ENCODE assay signal across 15 cellular contexts in the genomic region with DNA sequence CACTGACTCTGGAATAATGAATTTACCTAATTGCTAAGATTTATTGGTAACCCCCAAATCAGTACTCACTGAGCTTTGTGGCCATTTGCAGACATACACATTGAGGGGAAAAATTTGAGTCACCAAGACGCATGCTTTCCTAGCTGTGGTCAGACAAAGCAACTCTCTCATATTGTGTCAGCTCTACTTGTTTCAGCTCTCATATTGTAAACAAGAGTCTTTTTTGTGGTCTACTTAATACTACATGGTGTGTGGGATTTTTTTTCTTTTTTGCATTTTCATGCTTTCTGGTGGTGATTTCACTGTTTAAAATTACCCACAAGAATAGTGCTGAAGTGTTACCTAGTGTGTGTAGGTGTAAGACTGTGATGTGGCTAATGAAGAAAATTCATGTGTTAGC.
A peak's percentile ranks its signal among the peaks of the same experiment; 100 is the strongest.
DNase-seq lines count a peak whose midpoint lies in the region; ATAC-seq and TF ChIP-seq lines count a peak whose summit lies in the region.
"Had no signal": no experiment of that assay in that cellular context is flagged by ENCODE, and none has a peak within 500 bp of the region (broad histone marks: within the 10 kb centered on the region; RNA-seq: fewer than 3 reads in every experiment).

No MANE protein-coding gene starts in this region.

- no peak for TF ChIP-seq POLR2A in GM18505 (IDR thresholded peaks at IDR 0.05; ENCODE audit: borderline replicate concordance, extremely low read depth, insufficient read depth, insufficient read length)

- DNase-seq in T-helper 17 cell, result no peak
- DNase-seq in activated naive CD4-positive, alpha-beta T cell (lab: John Stamatoyannopoulos, UW), result no peak
- no peak for DNase-seq in NCI-H1092 (lab: John Stamatoyannopoulos, UW)
- DNase-seq in left lobe of liver (ENCODE audit: low spot score), result no peak
- DNase-seq: activated CD8-positive, alpha-beta T cell treated with anti-CD3 and anti-CD28 coated beads, Interleukin-2, amount 10 ng/mL, durations not matched to agents 7 days and 5 days; DND-41; effector memory CD4-positive, alpha-beta T cell; glutamatergic neuron; lower lobe of right lung; NCI-H2029; stimulated activated naive B cell treated with anti-CD40 and anti-IgM and Interleukin-4, amounts not matched to agents 10 μg/mL and 1 μg/mL and 100 μg/mL, for 72 hours had no signal

- H3K4me1 Mint-ChIP-seq in T-helper 17 cell, result no peaks in the 10 kb centered on the region
- H3K4me1 Mint-ChIP-seq: stimulated activated naive B cell treated with anti-CD40 and anti-IgM and Interleukin-4, amounts not matched to agents 10 μg/mL and 1 μg/mL and 100 μg/mL, for 72 hours had no signal

- H3K4me3 Mint-ChIP-seq in T-helper 17 cell, result no peak overlapping the region
- H3K4me3 Mint-ChIP-seq: activated CD8-positive, alpha-beta T cell treated with anti-CD3 and anti-CD28 coated beads, Interleukin-2, amount 10 ng/mL, durations not matched to agents 7 days and 5 days; stimulated activated naive B cell treated with anti-CD40 and anti-IgM and Interleukin-4, amounts not matched to agents 10 μg/mL and 1 μg/mL and 100 μg/mL, for 72 hours had no signal

- no peaks in the 10 kb centered on the region for H3K36me3 Mint-ChIP-seq in T-helper 17 cell (ENCODE audit: low read depth)

- no peaks in the 10 kb centered on the region for H3K27me3 Mint-ChIP-seq in T-helper 17 cell
- H3K27me3 Mint-ChIP-seq: stimulated activated naive B cell treated with anti-CD40 and anti-IgM and Interleukin-4, amounts not matched to agents 10 μg/mL and 1 μg/mL and 100 μg/mL, for 72 hours had no signal

- no peaks in the 10 kb centered on the region for H3K9me3 ChIP-seq in T-helper 17 cell (ENCODE audit: control insufficient read depth, low read length, poor library complexity, severe bottlenecking)

- H3K27ac Mint-ChIP-seq in T-helper 17 cell, result no peak overlapping the region
- H3K27ac Mint-ChIP-seq: activated CD8-positive, alpha-beta T cell treated with anti-CD3 and anti-CD28 coated beads, Interleukin-2, amount 10 ng/mL, durations not matched to agents 7 days and 5 days; stimulated activated naive B cell treated with anti-CD40 and anti-IgM and Interleukin-4, amounts not matched to agents 10 μg/mL and 1 μg/mL and 100 μg/mL, for 72 hours had no signal

- ATAC-seq in GM18505 (IDR thresholded peaks at IDR 0.05; ENCODE audit: unreplicated experiment), result peak; percentile 93
- ATAC-seq in GM21360 (IDR thresholded peaks at IDR 0.05; ENCODE audit: unreplicated experiment), result peak; percentile 98
- peak; percentile 99 for ATAC-seq in HG02885 (IDR thresholded peaks at IDR 0.05; ENCODE audit: poor library complexity, unreplicated experiment)
- ATAC-seq in HG03520 (IDR thresholded peaks at IDR 0.05; ENCODE audit: unreplicated experiment), result peak; percentile 99
- no peak for ATAC-seq in T-helper 17 cell
- ATAC-seq in left lobe of liver, result no peak
- ATAC-seq: activated CD8-positive, alpha-beta T cell treated with anti-CD3 and anti-CD28 coated beads, Interleukin-2, amount 10 ng/mL, durations not matched to agents 7 days and 5 days; lower lobe of right lung had no signal

Comparison
In these comparisons a context has a peak if more than half of its experiments do, and no peak if none do; other contexts are left out.
1. ATAC-seq: peak in GM18505 (single experiment), GM21360 (single experiment), HG02885 (single experiment) and HG03520 (single experiment); none in T-helper 17 cell (single experiment) and left lobe of liver (single experiment).